19 cellular contexts compared by ENCODE assay signal in the genomic region with DNA sequence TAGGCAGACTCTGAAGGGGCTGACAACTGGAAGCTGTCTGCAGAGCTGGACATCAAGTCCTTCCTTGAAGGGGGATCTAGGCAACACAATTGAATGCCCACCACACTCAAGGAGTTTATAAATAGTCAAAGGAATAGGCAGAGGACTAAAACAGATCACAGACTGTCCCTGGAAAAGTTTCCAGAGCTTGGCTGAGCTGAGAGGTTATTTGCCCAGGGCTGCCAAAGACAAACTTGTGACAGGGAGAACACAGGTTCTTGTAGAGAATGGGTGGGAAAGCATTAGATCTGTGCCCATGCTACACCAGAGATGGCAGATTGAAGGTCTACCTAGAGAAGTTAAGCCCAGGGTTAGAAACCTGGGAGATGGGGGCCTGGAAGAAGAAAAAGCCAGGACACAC.
"Had no signal": no experiment of that assay in that cellular context is flagged by ENCODE, and none has a peak within 500 bp of the region (broad histone marks: within the 10 kb centered on the region; RNA-seq: fewer than 3 reads in every experiment).

No MANE protein-coding gene starts in this region.

- H3K27me3 ChIP-seq: colonic mucosa, foreskin keratinocyte, hepatocyte, ovary, tibial artery, upper lobe of left lung, uterus had no signal

- H3K4me3 ChIP-seq: colonic mucosa, hepatocyte, ovary, tibial artery, upper lobe of left lung, uterus had no signal

- H3K9me3 ChIP-seq: colonic mucosa, ovary, tibial artery, upper lobe of left lung, uterus had no signal

- H3K27me3 Mint-ChIP-seq: stimulated activated naive CD8-positive, alpha-beta T cell treated with anti-CD3 and anti-CD28 coated beads, Interleukin-15, Interleukin-2, amounts not matched to agents 100 ng/mL and 50 ng/mL, for 24 hours had no signal

- H3K27ac Mint-ChIP-seq: endodermal cell; stimulated activated naive CD8-positive, alpha-beta T cell treated with anti-CD3 and anti-CD28 coated beads, Interleukin-15, Interleukin-2, amounts not matched to agents 100 ng/mL and 50 ng/mL, for 24 hours had no signal

- H3K4me3 Mint-ChIP-seq: endodermal cell; naive thymus-derived CD8-positive, alpha-beta T cell; stimulated activated naive CD8-positive, alpha-beta T cell treated with anti-CD3 and anti-CD28 coated beads, Interleukin-15, Interleukin-2, amounts not matched to agents 100 ng/mL and 50 ng/mL, for 24 hours had no signal

- H3K4me1 ChIP-seq: colonic mucosa, foreskin keratinocyte, uterus had no signal

- ATAC-seq: foreskin keratinocyte; left cardiac atrium; naive thymus-derived CD8-positive, alpha-beta T cell; right cardiac atrium had no signal

- H3K4me2 ChIP-seq: hepatocyte had no signal

- H3K36me3 ChIP-seq: colonic mucosa, ovary, tibial artery, upper lobe of left lung, uterus had no signal

- H3K27ac ChIP-seq: colonic mucosa, foreskin keratinocyte, hepatocyte, ovary, tibial artery, upper lobe of left lung, uterus had no signal

- DNase-seq: colonic mucosa; effector CD4-positive, alpha-beta T cell; endodermal cell; erythroblast; foreskin keratinocyte; head of caudate nucleus; kidney; left cardiac atrium; naive thymus-derived CD8-positive, alpha-beta T cell; ovary; right cardiac atrium; small intestine; stimulated activated CD4-positive, alpha-beta T cell treated with anti-CD3 and anti-CD28 coated beads, Interleukin-12 subunit alpha, Interleukin-12 subunit beta, amount 100 ng/mL, for 4 hours; stimulated activated CD4-positive, alpha-beta T cell treated with anti-CD3 and anti-CD28 coated beads, Interleukin-2, amount 100 ng/mL, for 48 hours; tibial artery; upper lobe of left lung; uterus had no signal

- H3K36me3 Mint-ChIP-seq: naive thymus-derived CD8-positive, alpha-beta T cell had no signal
